In the genomic region with DNA sequence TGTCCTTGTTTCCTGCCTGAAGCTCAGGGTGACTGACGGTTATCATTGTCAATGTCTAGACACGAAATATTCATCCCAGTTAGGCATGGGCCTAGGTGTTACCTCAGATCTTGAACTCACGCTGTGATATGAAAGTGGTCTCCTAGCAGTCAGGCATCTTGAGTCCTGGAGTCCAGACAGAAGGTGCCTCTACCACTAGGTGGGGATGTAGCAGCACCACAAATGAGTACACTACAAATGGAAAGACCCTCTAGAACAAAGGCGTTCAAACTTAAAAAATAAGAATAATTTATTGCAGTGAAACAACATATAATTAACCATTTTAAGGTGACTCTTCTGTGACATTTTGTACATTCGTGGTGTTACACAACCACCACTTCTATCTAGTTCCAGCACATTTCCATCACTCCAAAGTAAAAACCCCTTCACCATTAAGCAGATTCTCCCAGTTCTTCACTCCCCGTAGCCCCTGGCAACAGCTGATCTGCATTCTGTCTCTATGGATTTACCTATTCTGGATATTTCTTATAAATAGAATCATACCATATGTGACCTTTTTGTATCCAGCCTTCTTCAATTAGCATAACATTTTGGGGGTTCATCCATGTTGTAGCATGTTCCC, we compare ENCODE assay signal across 8 cellular contexts. TPM values are rescaled to one million over a fixed set of nuclear protein-coding genes. Genes with fewer than 3 reads are reported as not detected.
DNase-seq lines count a peak whose midpoint lies in the region; ATAC-seq and TF ChIP-seq lines count a peak whose summit lies in the region.

No MANE protein-coding gene starts in this region.

- peak overlapping the region; percentile 58 for H2AFZ ChIP-seq in fibroblast of lung (ENCODE audit: low read length)

- H3K27ac Mint-ChIP-seq in natural killer cell = no peak overlapping the region

- H3K9ac ChIP-seq in fibroblast of lung (ENCODE audit: insufficient read depth, low read length) = no peak overlapping the region

- H3K27me3 ChIP-seq in fibroblast of lung (ENCODE audit: control insufficient read depth, insufficient read depth, low read length) (no peaks in the 10 kb centered on the region), suprapubic skin (no peaks in the 10 kb centered on the region)

- H3K4me3 Mint-ChIP-seq in natural killer cell = no peak overlapping the region

- no peak overlapping the region for H3K4me2 ChIP-seq in fibroblast of lung (ENCODE audit: extremely low read depth, insufficient read depth, low read length)

- no peak for TF ChIP-seq EP300 in suprapubic skin (IDR thresholded peaks at IDR 0.05)

- H3K27me3 Mint-ChIP-seq in natural killer cell (ENCODE audit: low read depth in 2 of 2) = no peaks in the 10 kb centered on the region

- H3K9me3 Mint-ChIP-seq in natural killer cell = no peaks in the 10 kb centered on the region

- no peak overlapping the region for H3K4me3 ChIP-seq in fibroblast of lung (replicated peaks in 1 of 4; ENCODE audit: control extremely low read depth in 1 of 4, insufficient read depth in 1 of 4, low read depth in 3 of 4, low read length in 4 of 4)
- no peak overlapping the region for H3K4me3 ChIP-seq in suprapubic skin

- peak; percentile 63 for TF ChIP-seq CTCF in LNCAP (IDR thresholded peaks at IDR 0.05)
- peak; percentile 85 to 93 for TF ChIP-seq CTCF in fibroblast of lung (conservative IDR thresholded peaks at IDR 0.05 in 1 of 2, IDR thresholded peaks at IDR 0.05 in 1 of 2; ENCODE audit: low read depth in 1 of 2, low read length in 2 of 2)
- peak; percentile 27 for TF ChIP-seq CTCF in natural killer cell (IDR thresholded peaks at IDR 0.05)
- TF ChIP-seq CTCF in suprapubic skin (IDR thresholded peaks at IDR 0.05) = peak in 1 of 2 donors; percentile 43

- H3K27ac ChIP-seq in fibroblast of lung (ENCODE audit: insufficient read depth, low read length) = no peak overlapping the region
- H3K27ac ChIP-seq in suprapubic skin = no peak overlapping the region

- no peaks in the 10 kb centered on the region for H3K9me3 ChIP-seq in fibroblast of lung (ENCODE audit: control insufficient read depth, insufficient read depth, low read depth, low read length)
- H3K9me3 ChIP-seq in suprapubic skin = no peaks in the 10 kb centered on the region

- H3K36me3 Mint-ChIP-seq in natural killer cell = no peaks in the 10 kb centered on the region

- intact Hi-C loops in natural killer cell (cut with micrococcal nuclease) = no loop called here

- no peaks in the 10 kb centered on the region for H4K20me1 ChIP-seq in fibroblast of lung (ENCODE audit: control insufficient read depth, extremely low read depth, insufficient read depth, low read length)

- peaks cover 0 to 5% of the 10 kb centered on the region in 2 donors for H3K4me1 Mint-ChIP-seq in natural killer cell

- DNase-seq in NCI-H1436 (lab: John Stamatoyannopoulos, UW) (peak; percentile 20), NCI-H1436 treated with DMSO at 0.1 percent for 48 hours (lab: John Stamatoyannopoulos, UW) (no peak), SW480 (ENCODE audit: low spot score) (peak; percentile 46), fibroblast of lung (ENCODE audit: low read depth in 2 of 2) (peak; percentile 63 to 86), natural killer cell (no peak), suprapubic skin (ENCODE audit: low spot score in 2 of 2) (no peak)

- H3K4me1 ChIP-seq in fibroblast of lung (ENCODE audit: control insufficient read depth, extremely low read depth, insufficient read depth, low read length) (peaks cover 3% of the 10 kb centered on the region), suprapubic skin (no peaks in the 10 kb centered on the region)

- ATAC-seq in GM19438 (IDR thresholded peaks at IDR 0.05; ENCODE audit: low read depth, unreplicated experiment) = peak; percentile 70
- ATAC-seq in natural killer cell = peak in 1 of 3 donors; percentile 69

- 45% methylated on average over 6 of the region's 6 CpGs for WGBS in suprapubic skin

- H3K36me3 ChIP-seq in fibroblast of lung (ENCODE audit: control insufficient read depth, insufficient read depth, low read length) (no peaks in the 10 kb centered on the region), suprapubic skin (no peaks in the 10 kb centered on the region)

- H3K79me2 ChIP-seq in fibroblast of lung (ENCODE audit: control insufficient read depth, insufficient read depth, low read length) = no peaks in the 10 kb centered on the region

- no peak for TF ChIP-seq POLR2A in suprapubic skin (IDR thresholded peaks at IDR 0.05)

RNA-seq across cellular contexts. Expression of gene FRY, which starts 11.9 kb away (rescaled TPM):
- total RNA-seq in fibroblast of lung (4.1 and 18.3 TPM in 2 replicates), natural killer cell (10 to 100 TPM; 25.1 to 52.1 (median 27.4) TPM), suprapubic skin (10 to 100 TPM; 22.5 to 39.6 (median 26.8) TPM)
- 6.8 and 8.8 TPM in 2 replicates for polyA plus RNA-seq in fibroblast of lung
- 10.1 and 14.2 TPM in 2 replicates for polyA plus RNA-seq in fibroblast of lung (2012)
- 22.0 and 38.2 TPM in 2 replicates for polyA minus RNA-seq in fibroblast of lung (ENCODE audit: low replicate concordance)

Comparison
In these comparisons a context has a peak if more than half of its experiments do, and no peak if none do; other contexts are left out.
1. DNase-seq: peak in NCI-H1436 (single experiment), SW480 (single experiment) and fibroblast of lung (2 of 2); none in NCI-H1436 treated with DMSO at 0.1 percent for 48 hours (single experiment), natural killer cell (single experiment) and suprapubic skin (0 of 2).